20 cellular contexts compared by ENCODE assay signal in genomic region chr1:96684737-96685136, GRCh38. TPM values are rescaled to one million over a fixed set of nuclear protein-coding genes. Genes with fewer than 3 reads are reported as not detected.
A peak's percentile ranks its signal among the peaks of the same experiment; 100 is the strongest.
DNase-seq lines count a peak whose midpoint lies in the region; ATAC-seq and TF ChIP-seq lines count a peak whose summit lies in the region.
"Had no signal": no experiment of that assay in that cellular context is flagged by ENCODE, and none has a peak within 500 bp of the region (broad histone marks: within the 10 kb centered on the region; RNA-seq: fewer than 3 reads in every experiment).

No MANE protein-coding gene starts in this region.

- H3K27me3 ChIP-seq in heart left ventricle = no peaks in the 10 kb centered on the region
- no peaks in the 10 kb centered on the region for H3K27me3 ChIP-seq in esophagus muscularis mucosa
- no peaks in the 10 kb centered on the region for H3K27me3 ChIP-seq in uterus

- no peak for TF ChIP-seq EP300 in esophagus muscularis mucosa (IDR thresholded peaks at IDR 0.05)

- H3K4me3 Mint-ChIP-seq in activated naive CD8-positive, alpha-beta T cell treated with anti-CD3 and anti-CD28 coated beads for 36 hours = no peak overlapping the region
- H3K4me3 Mint-ChIP-seq: CD4-positive, alpha-beta memory T cell had no signal

- peaks cover 0 to 5% (median 0%) of the 10 kb centered on the region in 12 donors for H3K4me1 ChIP-seq in heart left ventricle
- H3K4me1 ChIP-seq in esophagus muscularis mucosa = peaks cover 0 to 31% (median 12%) of the 10 kb centered on the region in 4 donors
- H3K4me1 ChIP-seq in uterus = no peaks in the 10 kb centered on the region
- H3K4me1 ChIP-seq: A549 had no signal

- no peaks in the 10 kb centered on the region for H3K36me3 Mint-ChIP-seq in activated naive CD8-positive, alpha-beta T cell treated with anti-CD3 and anti-CD28 coated beads for 36 hours
- H3K36me3 Mint-ChIP-seq: CD4-positive, alpha-beta memory T cell had no signal

- intact Hi-C loops in Right ventricle myocardium superior (cut with DNase I) = no loop called here
- intact Hi-C loops in heart left ventricle (cut with DNase I) = no loop called here
- intact Hi-C loops in esophagus muscularis mucosa (cut with DNase I) = no loop called here
- intact Hi-C loops in sciatic nerve (cut with DNase I) = no loop called here
- intact Hi-C loops in uterus (cut with DNase I; ENCODE audit: low total_unique reads) = no loop called here

- H3K9me3 ChIP-seq in heart left ventricle (no peaks in the 10 kb centered on the region), esophagus muscularis mucosa (no peaks in the 10 kb centered on the region), uterus (no peaks in the 10 kb centered on the region)
- H3K9me3 ChIP-seq: A549 had no signal

- H3K36me3 ChIP-seq in heart left ventricle = no peaks in the 10 kb centered on the region
- no peaks in the 10 kb centered on the region for H3K36me3 ChIP-seq in esophagus muscularis mucosa
- H3K36me3 ChIP-seq in uterus = no peaks in the 10 kb centered on the region

- no peak overlapping the region for H3K4me3 ChIP-seq in heart left ventricle
- no peak overlapping the region for H3K4me3 ChIP-seq in esophagus muscularis mucosa
- H3K4me3 ChIP-seq in uterus = no peak overlapping the region
- H3K4me3 ChIP-seq: A549 had no signal

- TF ChIP-seq CTCF in heart left ventricle (IDR thresholded peaks at IDR 0.05) (no peak), esophagus muscularis mucosa (IDR thresholded peaks at IDR 0.05) (no peak), uterus (IDR thresholded peaks at IDR 0.05) (no peak)

- no peaks in the 10 kb centered on the region for H3K9me3 Mint-ChIP-seq in activated naive CD8-positive, alpha-beta T cell treated with anti-CD3 and anti-CD28 coated beads for 36 hours
- H3K9me3 Mint-ChIP-seq: CD4-positive, alpha-beta memory T cell had no signal

- ATAC-seq in Right ventricle myocardium superior (ENCODE audit: poor library complexity) (peak; percentile 76), heart left ventricle (no peak), sciatic nerve (peak; percentile 55), HG03565 (IDR thresholded peaks at IDR 0.05; ENCODE audit: unreplicated experiment) (no peak), GM18867 (IDR thresholded peaks at IDR 0.05; ENCODE audit: unreplicated experiment) (no peak)
- ATAC-seq: A549 had no signal

- H3K27ac ChIP-seq in heart left ventricle (no peak overlapping the region), esophagus muscularis mucosa (replicated peaks in 1 of 4) (peak overlapping the region; percentile 8 to 26 (median 14)), uterus (peak overlapping the region; percentile 3 to 10)
- H3K27ac ChIP-seq: A549 had no signal

- peaks cover under 1% of the 10 kb centered on the region for H3K27me3 Mint-ChIP-seq in activated naive CD8-positive, alpha-beta T cell treated with anti-CD3 and anti-CD28 coated beads for 36 hours

- DNase-seq in Right ventricle myocardium superior (no peak), heart left ventricle (no peak), esophagus muscularis mucosa (ENCODE audit: extremely low spot score) (no peak), sciatic nerve (ENCODE audit: low spot score) (no peak), uterus (no peak)
- DNase-seq in activated naive CD8-positive, alpha-beta T cell treated with anti-CD3 and anti-CD28 coated beads for 36 hours = no peak
- DNase-seq: 8988T; C1 segment of cervical spinal cord; Calu3; CD4-positive, alpha-beta memory T cell; COR-L47; DMS53; DMS79 treated with DMSO at 0.1 percent for 48 hours; GF-D8; GOT3; H7; HCEC 1CT had no signal

- H3K27ac Mint-ChIP-seq in activated naive CD8-positive, alpha-beta T cell treated with anti-CD3 and anti-CD28 coated beads for 36 hours = no peak overlapping the region
- H3K27ac Mint-ChIP-seq: CD4-positive, alpha-beta memory T cell had no signal

- peaks cover 2% of the 10 kb centered on the region for H3K4me1 Mint-ChIP-seq in activated naive CD8-positive, alpha-beta T cell treated with anti-CD3 and anti-CD28 coated beads for 36 hours
- H3K4me1 Mint-ChIP-seq: CD4-positive, alpha-beta memory T cell had no signal

- no peak for TF ChIP-seq POLR2A in heart left ventricle (IDR thresholded peaks at IDR 0.05)
- no peak for TF ChIP-seq POLR2A in esophagus muscularis mucosa (IDR thresholded peaks at IDR 0.05; ENCODE audit: low read depth)
- TF ChIP-seq POLR2A in uterus (IDR thresholded peaks at IDR 0.05) = no peak

RNA-seq across cellular contexts. Expression of gene PTBP2, which starts 36.8 kb away (rescaled TPM):
- total RNA-seq in Right ventricle myocardium superior (14.0 TPM), heart left ventricle (10 to 100 TPM in 8 of 9 donors, 1 to 10 TPM in 1; 9.7 to 17.6 (median 13.4) TPM), esophagus muscularis mucosa (100 to 1,000 TPM in 1 of 4 donors, 10 to 100 TPM in 3; 66.9 to 111 (median 82.8) TPM), sciatic nerve (55.6 TPM), uterus (100 to 1,000 TPM in 1 of 4 donors, 10 to 100 TPM in 3; 32.3 to 189 (median 57.5) TPM)
- polyA plus RNA-seq in heart left ventricle = 1 to 10 TPM; 6.9 to 9.4 TPM
- 10 to 100 TPM; 10.9 to 12.0 TPM for total RNA-seq in activated naive CD8-positive, alpha-beta T cell treated with anti-CD3 and anti-CD28 coated beads for 36 hours

Comparison
In these comparisons a context has a peak if more than half of its experiments do, and no peak if none do; other contexts are left out.
1. ATAC-seq: peak in Right ventricle myocardium superior (single experiment) and sciatic nerve (single experiment); none in heart left ventricle (0 of 4), HG03565 (single experiment) and GM18867 (single experiment).
2. H3K27ac ChIP-seq: peak in esophagus muscularis mucosa (4 of 4) and uterus (2 of 2); none in heart left ventricle (0 of 12).